10 cellular contexts compared by ENCODE assay signal in genomic region chr7:134041477-134041876, GRCh38.
"Had no signal": no experiment of that assay in that cellular context is flagged by ENCODE, and none has a peak within 500 bp of the region (broad histone marks: within the 10 kb centered on the region; RNA-seq: fewer than 3 reads in every experiment).

No MANE protein-coding gene starts in this region.

- H3K4me3 Mint-ChIP-seq: HFFc6, IgD-negative memory B cell had no signal

- H3K27ac Mint-ChIP-seq: HFFc6 had no signal

- H3K36me3 ChIP-seq: HAP-1 had no signal

- H3K9me3 Mint-ChIP-seq: HFFc6, IgD-negative memory B cell had no signal

- H3K27me3 Mint-ChIP-seq: IgD-negative memory B cell had no signal

- H3K27ac ChIP-seq: GM23248, HL-60 had no signal

- H3K9me3 ChIP-seq: HAP-1 had no signal

- H3K4me3 ChIP-seq: GM23248, HAP-1 had no signal

- H2AFZ ChIP-seq: GM23248 had no signal

- H3K9ac ChIP-seq: GM23248 had no signal

- DNase-seq: GM23248, GOT3, H7, HFFc6, KBM-7 had no signal

- ATAC-seq: HCT116, HepG2 had no signal
